1 cellular context compared by ENCODE assay signal in the genomic region with DNA sequence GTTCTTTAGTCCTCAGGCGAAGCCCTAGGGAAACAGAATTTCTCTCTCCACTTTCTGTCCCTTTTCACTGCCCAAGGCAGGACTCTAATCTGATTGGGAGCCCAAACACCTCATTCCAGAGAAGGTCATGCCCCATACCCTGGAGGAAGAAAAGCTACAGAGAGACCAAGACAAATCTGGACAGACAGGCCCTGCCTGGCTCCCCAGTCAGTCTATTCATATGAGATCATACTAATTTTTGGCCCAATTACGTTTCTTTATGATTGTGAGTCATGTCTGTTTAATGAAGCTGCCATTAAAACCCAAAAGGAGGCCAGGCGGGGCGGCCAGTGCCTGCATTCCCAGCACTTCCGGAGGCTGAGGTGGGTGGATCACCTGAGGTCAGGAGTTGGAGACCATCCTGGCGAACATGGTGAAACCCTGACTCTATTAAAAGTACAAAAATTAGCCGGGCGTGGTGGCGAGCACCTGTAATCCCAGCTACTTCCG.
TF ChIP-seq lines count a peak whose summit lies in the region.

No MANE protein-coding gene starts in this region.

TF ChIP-seq in HepG2, 621 proteins besides CTCF, POLR2A, EP300 and RAD21:
- TF ChIP-seq TEAD2 (CRISPR knock-in tag; IDR thresholded peaks at IDR 0.05) = no peak
- TF ChIP-seq, protein P1, sequence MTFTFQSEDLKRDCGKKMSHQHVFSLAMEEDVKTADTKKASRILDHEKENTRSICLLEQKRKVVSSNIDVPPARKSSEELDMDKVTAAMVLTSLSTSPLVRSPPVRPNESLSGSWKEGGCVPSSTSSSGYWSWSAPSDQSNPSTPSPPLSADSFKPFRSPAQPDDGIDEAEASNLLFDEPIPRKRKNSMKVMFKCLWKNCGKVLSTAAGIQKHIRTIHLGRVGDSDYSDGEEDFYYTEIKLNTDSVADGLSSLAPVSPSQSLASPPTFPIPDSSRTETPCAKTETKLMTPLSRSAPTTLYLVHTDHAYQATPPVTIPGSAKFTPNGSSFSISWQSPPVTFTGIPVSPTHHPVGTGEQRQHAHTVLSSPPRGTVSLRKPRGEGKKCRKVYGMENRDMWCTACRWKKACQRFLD (CRISPR knock-in tag; IDR thresholded peaks at IDR 0.05; ENCODE audit: borderline replicate concordance) = 0 out of 2 replicates have a peak, but pooled peaks have one; percentile 50
